In the genomic region with DNA sequence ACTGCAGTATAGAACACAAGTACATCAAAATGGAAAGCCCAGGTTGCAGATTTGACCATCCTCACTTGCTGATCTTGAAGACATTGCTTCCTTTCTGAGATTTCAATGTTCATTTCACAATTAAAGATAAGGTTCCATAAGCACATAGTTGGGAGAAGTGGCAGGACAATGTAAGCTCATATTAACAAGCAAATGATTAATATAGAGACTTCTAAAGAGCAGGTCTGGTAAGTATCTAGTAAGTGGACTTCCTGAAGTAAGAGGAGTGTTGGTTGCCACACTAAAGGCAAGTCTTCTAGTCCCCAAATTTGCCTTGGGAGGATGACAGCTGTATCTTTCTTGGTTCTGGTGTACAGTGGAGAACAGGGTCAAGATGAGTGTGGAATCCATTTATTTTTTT, we compare ENCODE assay signal across 11 cellular contexts. TPM values are rescaled to one million over a fixed set of nuclear protein-coding genes. Genes with fewer than 3 reads are reported as not detected.
DNase-seq lines count a peak whose midpoint lies in the region; ATAC-seq and TF ChIP-seq lines count a peak whose summit lies in the region.
"Had no signal": no experiment of that assay in that cellular context is flagged by ENCODE, and none has a peak within 500 bp of the region (broad histone marks: within the 10 kb centered on the region; RNA-seq: fewer than 3 reads in every experiment).

No MANE protein-coding gene starts in this region.

- no peak for DNase-seq in activated naive CD4-positive, alpha-beta T cell (lab: John Stamatoyannopoulos, UW)
- DNase-seq in mammary epithelial cell, result no peak
- DNase-seq in naive B cell, result no peak
- no peak for DNase-seq in tibial nerve (ENCODE audit: low spot score in 2 of 2)
- no peak for DNase-seq in posterior cingulate gyrus
- DNase-seq: activated effector memory CD4-positive, alpha-beta T cell treated with Interleukin-2 at 50 U/mL for 16 hours; NCI-H2107 had no signal

- H3K79me2 ChIP-seq in mammary epithelial cell (ENCODE audit: insufficient read depth, low read length), result peaks cover 34% of the 10 kb centered on the region

- no peaks in the 10 kb centered on the region for H3K4me1 Mint-ChIP-seq in activated naive CD4-positive, alpha-beta T cell treated with anti-CD3 and anti-CD28 coated beads, Interleukin-2, amount 50 U/mL, for 24 hours
- H3K4me1 Mint-ChIP-seq in naive B cell, result peaks cover 0 to 9% (median 0%) of the 10 kb centered on the region in 3 donors

- intact Hi-C loops in mammary epithelial cell (cut with micrococcal nuclease), result loop anchor here (5.0 to 10.0 kb wide), 6 partner anchors 113 to 539 kb away; no protein-coding TSS in a partner anchor
- intact Hi-C loops in posterior cingulate gyrus (cut with DNase I), result loop anchor here (10.0 kb wide), 2 partner anchors 101 to 201 kb away; no protein-coding TSS in a partner anchor

- no peak overlapping the region for H3K9ac ChIP-seq in mammary epithelial cell (ENCODE audit: insufficient read depth, low read length)

- CTCF ChIA-PET in mammary epithelial cell (lab: Charles Lee; ENCODE audit: low non-redundant PET), result no interaction called here

- no peak for TF ChIP-seq POLR2A in tibial nerve (IDR thresholded peaks at IDR 0.05)

- BruUV-seq in mammary epithelial cell (replicated peaks; lab: Mats Ljungman, UMichigan), result no TSS peak

- peak overlapping the region; percentile 38 for H3K4me3 Mint-ChIP-seq in activated naive CD4-positive, alpha-beta T cell treated with anti-CD3 and anti-CD28 coated beads, Interleukin-2, amount 50 U/mL, for 24 hours
- peak overlapping the region in 7 of 8 donors; percentile 3 to 41 (median 35) for H3K4me3 Mint-ChIP-seq in naive B cell

- dilution Hi-C loops in mammary epithelial cell (cut with HindIII; ENCODE audit: low sequenced_read_pairs), result no loop called here

- H3K4me2 ChIP-seq in mammary epithelial cell (ENCODE audit: insufficient read depth, low read depth, low read length), result peak overlapping the region; percentile 82

- TF ChIP-seq CTCF in mammary epithelial cell (conservative IDR thresholded peaks at IDR 0.05 in 1 of 2, IDR thresholded peaks at IDR 0.05 in 1 of 2; ENCODE audit: extremely low read depth in 1 of 2, insufficient read depth in 1 of 2, low read depth in 1 of 2, low read length in 2 of 2), result no peak
- TF ChIP-seq CTCF in tibial nerve (IDR thresholded peaks at IDR 0.05), result no peak

- H3K27ac ChIP-seq in mammary epithelial cell (ENCODE audit: insufficient read depth, low read depth, low read length) (no peak overlapping the region), tibial nerve (peak overlapping the region in 3 of 4 donors; percentile 94 to 98 (median 94))

- TF ChIP-seq EP300 in tibial nerve (IDR thresholded peaks at IDR 0.05), result no peak

- H3K36me3 Mint-ChIP-seq in activated naive CD4-positive, alpha-beta T cell treated with anti-CD3 and anti-CD28 coated beads, Interleukin-2, amount 50 U/mL, for 24 hours, result no peaks in the 10 kb centered on the region
- H3K36me3 Mint-ChIP-seq in naive B cell, result no peaks in the 10 kb centered on the region

- no peaks in the 10 kb centered on the region for H3K9me3 Mint-ChIP-seq in activated naive CD4-positive, alpha-beta T cell treated with anti-CD3 and anti-CD28 coated beads, Interleukin-2, amount 50 U/mL, for 24 hours
- H3K9me3 Mint-ChIP-seq in naive B cell, result peaks cover 0 to 11% (median 3%) of the 10 kb centered on the region in 7 donors

- peaks cover 31% of the 10 kb centered on the region for H3K27me3 Mint-ChIP-seq in activated naive CD4-positive, alpha-beta T cell treated with anti-CD3 and anti-CD28 coated beads, Interleukin-2, amount 50 U/mL, for 24 hours
- peaks cover 42 to 48% (median 48%) of the 10 kb centered on the region in 3 donors for H3K27me3 Mint-ChIP-seq in naive B cell

- ATAC-seq in naive B cell (ENCODE audit: low read depth in 2 of 2), result no peak
- no peak for ATAC-seq in HG03095 (IDR thresholded peaks at IDR 0.05; ENCODE audit: unreplicated experiment)
- no peak for ATAC-seq in HG03457 (IDR thresholded peaks at IDR 0.05; ENCODE audit: unreplicated experiment)

- H3K9me3 ChIP-seq in mammary epithelial cell (replicated peaks; ENCODE audit: insufficient read depth, low read length), result no peaks in the 10 kb centered on the region
- no peaks in the 10 kb centered on the region for H3K9me3 ChIP-seq in tibial nerve

- no peak overlapping the region for H3K27ac Mint-ChIP-seq in activated naive CD4-positive, alpha-beta T cell treated with anti-CD3 and anti-CD28 coated beads, Interleukin-2, amount 50 U/mL, for 24 hours
- no peak overlapping the region for H3K27ac Mint-ChIP-seq in naive B cell

- H3K4me1 ChIP-seq in mammary epithelial cell (ENCODE audit: insufficient read depth, low read length) (peaks cover 3% of the 10 kb centered on the region), tibial nerve (peaks cover 0 to 22% (median 9%) of the 10 kb centered on the region in 4 donors)

- H4K20me1 ChIP-seq in mammary epithelial cell (ENCODE audit: insufficient read depth, low read length), result no peaks in the 10 kb centered on the region

- H3K27me3 ChIP-seq in mammary epithelial cell (ENCODE audit: insufficient read depth, low read length) (no peaks in the 10 kb centered on the region), tibial nerve (no peaks in the 10 kb centered on the region)

- no peak overlapping the region for H2AFZ ChIP-seq in mammary epithelial cell (ENCODE audit: low read depth, low read length)

- H3K4me3 ChIP-seq in mammary epithelial cell (replicated peaks in 1 of 3; ENCODE audit: insufficient read depth in 1 of 3, low read depth in 2 of 3, low read length in 3 of 3) (no peak overlapping the region), tibial nerve (peak overlapping the region in 1 of 4 donors; percentile 88)

- in situ Hi-C loops in mammary epithelial cell (cut with MboI; ENCODE audit: low sequenced_read_pairs in 2 of 2), result loop anchor here in 1 of 2 donors (25.0 kb wide), 1 partner anchor 822 kb away; no protein-coding TSS in a partner anchor

- H3K36me3 ChIP-seq in mammary epithelial cell (ENCODE audit: insufficient read depth, low read length) (no peaks in the 10 kb centered on the region), tibial nerve (no peaks in the 10 kb centered on the region)

RNA-seq across cellular contexts. Expression of a gene that starts 1.4 kb away (rescaled TPM):
- 10 to 100 TPM; 34.1 to 65.8 TPM for total RNA-seq in mammary epithelial cell
- polyA plus RNA-seq in mammary epithelial cell, result 43.3 TPM
- 23.8 TPM for polyA minus RNA-seq in mammary epithelial cell
- polyA plus RNA-seq in naive B cell (ENCODE audit: low read depth in 6 of 6), result not detected
- 10 to 100 TPM; 62.2 to 92.4 (median 80.7) TPM for total RNA-seq in tibial nerve
- total RNA-seq: A673 had no signal
